Comparison of ENCODE assay signal across 8 cellular contexts in genomic region chr11:46361283-46362145, GRCh38. TPM values are rescaled to one million over a fixed set of nuclear protein-coding genes. Genes with fewer than 3 reads are reported as not detected.
A peak's percentile ranks its signal among the peaks of the same experiment; 100 is the strongest.
DNase-seq lines count a peak whose midpoint lies in the region; ATAC-seq, FAIRE-seq and TF ChIP-seq lines count a peak whose summit lies in the region.

No MANE protein-coding gene starts in this region.

- TF ChIP-seq CTCF in Loucy (conservative IDR thresholded peaks at IDR 0.05; ENCODE audit: low read length) (no peak), dorsolateral prefrontal cortex (IDR thresholded peaks at IDR 0.05 in 54 of 56, conservative IDR thresholded peaks at IDR 0.05 in 2 of 56; ENCODE audit: low read depth in 1 of 56, partially characterized antibody in 56 of 56) (peak in 1 of 56 donors; percentile 8)

- H3K79me2 ChIP-seq in Loucy (ENCODE audit: insufficient read depth, low read length), result peaks cover 97% of the 10 kb centered on the region

- no peaks in the 10 kb centered on the region for H3K9me2 ChIP-seq in Loucy (replicated peaks; ENCODE audit: low read depth, low read length)

- DNase-seq in EL, result peak; percentile 31
- peak; percentile 40 for DNase-seq in activated CD4-positive, CD25-positive, alpha-beta regulatory T cell treated with anti-CD3 and anti-CD28 coated beads, Interleukin-2, amount 50 U/mL, for 16 hours (ENCODE audit: low read depth, low spot score)
- peak; percentile 47 to 90 (median 79) for DNase-seq in dorsolateral prefrontal cortex
- DNase-seq in H54 (ENCODE audit: insufficient read length, low spot score), result no peak

- FAIRE-seq in H54 (lab: Jason Lieb, UNC), result no peak

- peak overlapping the region; percentile 96 for H3K4me2 ChIP-seq in Loucy (ENCODE audit: low read depth, low read length, poor library complexity, severe bottlenecking)

- peak; percentile 95 for ATAC-seq in GM21619 (IDR thresholded peaks at IDR 0.05; ENCODE audit: unreplicated experiment)

- peak overlapping the region; percentile 97 for H3K9ac ChIP-seq in Loucy (ENCODE audit: low read depth, low read length, poor library complexity, severe bottlenecking)

- peaks cover 45% of the 10 kb centered on the region for H3K4me1 ChIP-seq in Loucy (ENCODE audit: insufficient read depth, low read length, poor library complexity, severe bottlenecking)
- peaks cover 13 to 37% of the 10 kb centered on the region in 2 donors for H3K4me1 ChIP-seq in muscle layer of duodenum (ENCODE audit: control insufficient read depth in 1 of 2, insufficient read depth in 2 of 2, low read length in 2 of 2)

- H3K27me3 ChIP-seq in Loucy (ENCODE audit: insufficient read depth, low read length, poor library complexity, severe bottlenecking), result no peaks in the 10 kb centered on the region
- H3K27me3 ChIP-seq in dorsolateral prefrontal cortex, result no peaks in the 10 kb centered on the region
- H3K27me3 ChIP-seq in muscle layer of duodenum (ENCODE audit: low read depth, low read length), result no peaks in the 10 kb centered on the region

- H3K27ac ChIP-seq in dorsolateral prefrontal cortex (peak overlapping the region; percentile 83 to 99 (median 97)), muscle layer of duodenum (ENCODE audit: low read length) (peak overlapping the region; percentile 66), temporal lobe (ENCODE audit: low read depth, low read length) (peak overlapping the region; percentile 91)

- TF ChIP-seq POLR2A in H54 (IDR thresholded peaks at IDR 0.05; ENCODE audit: low read depth, low read length), result no peak

- H3K4me3 ChIP-seq in Loucy (ENCODE audit: low read length, poor library complexity, severe bottlenecking) (peak overlapping the region; percentile 74), dorsolateral prefrontal cortex (peak overlapping the region in 58 of 59 donors; percentile 20 to 68 (median 53)), muscle layer of duodenum (ENCODE audit: low read depth in 1 of 2, low read length in 2 of 2) (peak overlapping the region; percentile 27 to 60)

- H3K36me3 ChIP-seq in Loucy (ENCODE audit: insufficient read depth, low read length), result peaks cover 16% of the 10 kb centered on the region; the same call in 1 of the 2 replicates
- no peaks in the 10 kb centered on the region for H3K36me3 ChIP-seq in muscle layer of duodenum (ENCODE audit: control insufficient read depth in 1 of 2, insufficient read depth in 2 of 2, low read length in 2 of 2)

- peaks cover 58% of the 10 kb centered on the region for H4K20me1 ChIP-seq in Loucy (ENCODE audit: insufficient read depth, low read length, poor library complexity, severe bottlenecking)

- H3K9me3 ChIP-seq in Loucy (ENCODE audit: insufficient read depth, low read depth, low read length) (no peaks in the 10 kb centered on the region), muscle layer of duodenum (ENCODE audit: control insufficient read depth in 1 of 2, low read length in 2 of 2) (no peaks in the 10 kb centered on the region)

- H3F3A ChIP-seq in Loucy (ENCODE audit: low read depth), result no peaks in the 10 kb centered on the region; the same call in 1 of the 2 replicates

- intact Hi-C loops in dorsolateral prefrontal cortex (cut with DNase I), result no loop called here

- H2AFZ ChIP-seq in Loucy (ENCODE audit: low read length), result no peak overlapping the region

RNA-seq across cellular contexts. Expression of gene DGKZ, which starts 14.3 kb away (rescaled TPM):
- total RNA-seq in dorsolateral prefrontal cortex (100 to 1,000 TPM; 142 to 475 (median 319) TPM), temporal lobe (33.7 TPM)

RNA-seq across cellular contexts. Expression of gene MDK, which starts 20.0 kb away (rescaled TPM):
- total RNA-seq in dorsolateral prefrontal cortex, result 10 to 100 TPM in 95 of 120 experiments, 1 to 10 TPM in 25; 4.6 to 45.3 (median 12.9) TPM
- 38.1 TPM for total RNA-seq in temporal lobe

RNA-seq across cellular contexts. Expression of gene CHRM4, which starts 30.1 kb away (rescaled TPM):
- total RNA-seq in dorsolateral prefrontal cortex (10 to 100 TPM in 56 of 120 experiments, 1 to 10 TPM in 64; 2.7 to 25.0 (median 9.7) TPM), temporal lobe (1.2 TPM)
